Comparison of ENCODE assay signal across 7 cellular contexts in the genomic region with DNA sequence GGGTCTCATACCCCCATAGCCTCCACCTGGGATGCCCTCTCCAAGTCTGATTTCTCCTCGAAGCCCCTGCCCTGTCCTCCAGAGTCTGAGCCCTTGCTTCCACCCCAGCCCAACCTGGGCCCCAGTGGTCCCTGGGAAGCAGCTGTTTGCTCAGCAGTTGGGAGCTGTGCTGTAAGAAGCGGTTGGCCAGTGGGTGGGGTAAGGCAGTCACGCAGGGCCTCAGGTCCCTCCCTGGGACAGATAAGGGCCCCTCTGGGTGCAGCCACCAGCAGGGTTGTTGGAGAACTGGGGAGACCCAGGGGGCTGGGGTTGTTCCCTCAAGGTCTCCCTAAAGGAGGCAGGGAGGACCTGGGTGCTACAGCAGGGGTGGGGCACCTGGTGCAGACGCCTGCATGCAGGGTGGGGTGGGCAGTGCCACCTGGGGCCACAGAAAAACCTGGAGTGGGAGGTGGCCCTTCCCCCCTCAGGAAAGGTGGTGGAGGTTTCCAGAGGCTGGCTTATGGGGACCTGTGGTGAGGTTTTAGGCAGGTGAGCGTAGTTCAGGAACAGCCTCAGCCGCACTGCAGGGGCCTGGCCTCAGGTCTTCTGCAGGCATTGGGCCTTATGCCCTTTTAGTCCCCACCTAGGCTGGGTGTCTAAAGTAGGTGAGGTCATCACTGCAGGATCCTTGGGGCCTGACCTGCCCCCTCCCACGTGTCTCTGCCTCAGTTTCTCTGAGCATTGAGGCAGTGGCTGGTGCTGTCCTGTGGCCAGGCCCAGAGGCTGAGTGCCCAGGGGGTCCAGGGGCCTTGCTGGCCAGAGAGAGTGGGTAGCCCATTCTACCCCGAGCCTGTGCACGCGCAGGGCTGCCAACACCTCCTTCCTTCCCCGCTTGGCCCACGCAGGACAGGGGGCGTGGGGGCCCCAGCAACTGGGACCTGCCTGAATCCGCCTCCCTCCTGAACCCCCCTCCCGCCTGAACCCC.
"Had no signal": no experiment of that assay in that cellular context is flagged by ENCODE, and none has a peak within 500 bp of the region (broad histone marks: within the 10 kb centered on the region; RNA-seq: fewer than 3 reads in every experiment).

No MANE protein-coding gene starts in this region.

- H3K27me3 ChIP-seq: right lobe of liver had no signal

- H3K36me3 ChIP-seq: prostate gland had no signal

- ATAC-seq: right lobe of liver had no signal

- H3K9me3 ChIP-seq: prostate gland, right lobe of liver had no signal

- H3K27ac ChIP-seq: prostate gland, right lobe of liver had no signal

- DNase-seq: activated T-cell treated with anti-CD3 and anti-CD28 coated beads, Interleukin-2, amount 50 U/mL, for 1 hour; effector memory CD8-positive, alpha-beta T cell; stimulated activated CD4-positive, alpha-beta T cell treated with anti-CD3 and anti-CD28 coated beads, Interleukin-1b, Interleukin-23, amount 100 ng/mL, for 48 hours; stimulated activated naive B cell treated with anti-CD40 and anti-IgM and Interleukin-4, amounts not matched to agents 10 μg/mL and 1 μg/mL and 100 μg/mL, for 72 hours; trophoblast cell had no signal
